Comparison of ENCODE assay signal across 11 cellular contexts in the genomic region with DNA sequence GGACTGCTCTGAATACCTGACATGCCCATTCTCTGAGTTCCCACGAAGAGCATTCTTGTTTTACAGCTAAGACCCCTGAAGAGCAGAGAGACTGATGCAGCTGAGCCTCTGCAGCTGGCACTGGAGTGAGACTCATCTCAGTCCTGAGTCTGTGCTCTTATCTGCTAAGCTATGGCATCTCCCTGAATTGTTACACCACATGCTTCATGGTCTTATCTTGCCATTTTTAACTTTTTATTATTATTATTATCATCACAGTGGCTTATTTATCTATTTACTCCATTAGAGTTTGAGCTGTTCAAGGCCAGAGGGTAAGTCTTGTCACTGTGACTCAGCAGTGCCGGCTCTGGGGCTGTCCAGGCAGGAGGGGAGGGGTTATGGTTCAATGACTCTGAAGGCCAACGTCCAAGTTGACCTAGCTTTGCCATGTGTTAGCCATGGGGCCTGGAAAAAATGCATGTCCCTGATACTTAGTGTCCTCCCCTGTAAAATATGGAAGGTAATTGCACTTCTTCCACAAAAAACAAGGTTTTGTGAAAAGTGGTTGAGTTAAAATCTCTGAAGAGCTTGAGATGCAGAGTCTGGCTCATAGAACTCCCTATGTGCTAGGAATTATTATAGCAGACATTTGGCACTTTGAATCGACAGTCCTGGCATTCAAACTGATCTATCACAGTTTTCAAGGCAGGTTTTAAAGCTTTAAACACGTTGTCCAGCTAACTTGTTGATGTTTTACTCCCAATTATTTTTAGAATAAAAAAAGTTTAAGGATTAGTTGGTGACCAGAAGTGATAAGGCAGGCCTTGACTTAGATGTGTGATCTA.
A peak's percentile ranks its signal among the peaks of the same experiment; 100 is the strongest.
DNase-seq lines count a peak whose midpoint lies in the region; ATAC-seq, FAIRE-seq and TF ChIP-seq lines count a peak whose summit lies in the region.
"Had no signal": no experiment of that assay in that cellular context is flagged by ENCODE, and none has a peak within 500 bp of the region (broad histone marks: within the 10 kb centered on the region; RNA-seq: fewer than 3 reads in every experiment).

No MANE protein-coding gene starts in this region.

- H3K9me3 ChIP-seq in A549, result no peaks in the 10 kb centered on the region
- H3K9me3 ChIP-seq: SJCRH30 had no signal

- H3K4me1 ChIP-seq in A549, result peaks cover 40% of the 10 kb centered on the region
- H3K4me1 ChIP-seq: SJCRH30 had no signal

- peak overlapping the region; percentile 92 to 93 for H3K27ac ChIP-seq in A549
- H3K27ac ChIP-seq: cardiac muscle cell, SJCRH30 had no signal

- CTCF ChIA-PET in A549 (lab: Yijun Ruan, JAX), result interaction anchor here (0.7 to 5.9 kb wide), 24 partner anchors 8 to 819 kb away, joined by 3 to 54 read pairs (median 8); no protein-coding TSS in a partner anchor

- H3K4me2 ChIP-seq in A549, result peak overlapping the region; percentile 26

- TF ChIP-seq CTCF in A549 (IDR thresholded peaks at IDR 0.05), result no peak

- TF ChIP-seq POLR2A in A549 (IDR thresholded peaks at IDR 0.05; ENCODE audit: low read length), result no peak

- ATAC-seq in A549 (peak; percentile 63 to 86), GM18498 (IDR thresholded peaks at IDR 0.05; ENCODE audit: unreplicated experiment) (no peak)

- 2% methylated on average over 5 of the region's 5 CpGs for WGBS in A549 (ENCODE audit: missing lambda C conversion rate)

- TF ChIP-seq RAD21 in A549 (conservative IDR thresholded peaks at IDR 0.05 in 1 of 2, IDR thresholded peaks at IDR 0.05 in 1 of 2), result no peak

- no peaks in the 10 kb centered on the region for H3K36me3 ChIP-seq in H7 (replicated peaks; ENCODE audit: control insufficient read depth, insufficient read depth, low read length)
- H3K36me3 ChIP-seq: cardiac muscle cell, SJCRH30 had no signal

- TF ChIP-seq EP300 in A549 (IDR thresholded peaks at IDR 0.05), result no peak

- DNase-seq in A549 (ENCODE audit: low read depth in 1 of 2, low spot score in 1 of 2) (peak; percentile 65 to 95), M059J (ENCODE audit: low read depth) (peak; percentile 59), fibroblast of gingiva (ENCODE audit: low read depth) (peak; percentile 49), mucosa of gallbladder (ENCODE audit: low spot score) (peak; percentile 54), NCI-H2196 (lab: John Stamatoyannopoulos, UW; ENCODE audit: unreplicated experiment) (no peak), H7 (no peak), pons (ENCODE audit: low spot score) (no peak)
- DNase-seq: NCI-H1930, SJCRH30 had no signal

- H3K4me3 ChIP-seq in A549 (no peak overlapping the region), H7 (ENCODE audit: insufficient read depth, low read depth, low read length) (no peak overlapping the region)
- H3K4me3 ChIP-seq: cardiac muscle cell, SJCRH30 had no signal

- H3K27me3 ChIP-seq in H7 (ENCODE audit: control insufficient read depth, insufficient read depth, low read length), result no peaks in the 10 kb centered on the region
- H3K27me3 ChIP-seq: cardiac muscle cell, SJCRH30 had no signal

- peak; percentile 68 for FAIRE-seq in A549 (lab: Jason Lieb, UNC)

- POLR2A ChIA-PET in A549 (lab: Yijun Ruan, JAX), result interaction anchor here (0.6 to 1.9 kb wide), 3 partner anchors 92 to 460 kb away, joined by 3 to 5 read pairs (median 3); no protein-coding TSS in a partner anchor

TF ChIP-seq in A549, 52 proteins besides CTCF, POLR2A, EP300 and RAD21 (continues in another document):
- TF ChIP-seq, protein P1, sequence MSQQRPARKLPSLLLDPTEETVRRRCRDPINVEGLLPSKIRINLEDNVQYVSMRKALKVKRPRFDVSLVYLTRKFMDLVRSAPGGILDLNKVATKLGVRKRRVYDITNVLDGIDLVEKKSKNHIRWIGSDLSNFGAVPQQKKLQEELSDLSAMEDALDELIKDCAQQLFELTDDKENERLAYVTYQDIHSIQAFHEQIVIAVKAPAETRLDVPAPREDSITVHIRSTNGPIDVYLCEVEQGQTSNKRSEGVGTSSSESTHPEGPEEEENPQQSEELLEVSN (IDR thresholded peaks at IDR 0.05; ENCODE audit: borderline replicate concordance, low read depth), result peak; percentile 78; the same call in 1 of the 2 replicates
- TF ChIP-seq, protein P2, sequence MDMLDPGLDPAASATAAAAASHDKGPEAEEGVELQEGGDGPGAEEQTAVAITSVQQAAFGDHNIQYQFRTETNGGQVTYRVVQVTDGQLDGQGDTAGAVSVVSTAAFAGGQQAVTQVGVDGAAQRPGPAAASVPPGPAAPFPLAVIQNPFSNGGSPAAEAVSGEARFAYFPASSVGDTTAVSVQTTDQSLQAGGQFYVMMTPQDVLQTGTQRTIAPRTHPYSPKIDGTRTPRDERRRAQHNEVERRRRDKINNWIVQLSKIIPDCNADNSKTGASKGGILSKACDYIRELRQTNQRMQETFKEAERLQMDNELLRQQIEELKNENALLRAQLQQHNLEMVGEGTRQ (IDR thresholded peaks at IDR 0.05), result no peak
- TF ChIP-seq, protein P3, sequence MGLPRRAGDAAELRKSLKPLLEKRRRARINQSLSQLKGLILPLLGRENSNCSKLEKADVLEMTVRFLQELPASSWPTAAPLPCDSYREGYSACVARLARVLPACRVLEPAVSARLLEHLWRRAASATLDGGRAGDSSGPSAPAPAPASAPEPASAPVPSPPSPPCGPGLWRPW (IDR thresholded peaks at IDR 0.05), result no peak
- TF ChIP-seq ESRRA (IDR thresholded peaks at IDR 0.05; ENCODE audit: borderline replicate concordance, low read length) (no peak), FOSL2 (IDR thresholded peaks at IDR 0.05) (no peak), FOSL2 (CRISPR knock-in tag; IDR thresholded peaks at IDR 0.05) (peak; percentile 55), HOXB5 (CRISPR knock-in tag; IDR thresholded peaks at IDR 0.05) (peak; percentile 87), EHF (CRISPR knock-in tag; IDR thresholded peaks at IDR 0.05) (peak; percentile 93), BHLHE40 (IDR thresholded peaks at IDR 0.05; ENCODE audit: low read depth, low read length) (no peak), CBX8 (IDR thresholded peaks at IDR 0.05) (no peak), MAFK (IDR thresholded peaks at IDR 0.05; ENCODE audit: partially characterized antibody) (peak; percentile 87), RARB (CRISPR knock-in tag; IDR thresholded peaks at IDR 0.05) (peak; percentile 69; the same call in 1 of the 2 replicates), TP53 (CRISPR knock-in tag; IDR thresholded peaks at IDR 0.05) (peak; percentile 94), POLR2AphosphoS2 (conservative IDR thresholded peaks at IDR 0.05; ENCODE audit: low read length) (peak; percentile 92), FOXS1 (CRISPR knock-in tag; IDR thresholded peaks at IDR 0.05) (peak; percentile 67; the same call in 1 of the 2 replicates), RNF2 (IDR thresholded peaks at IDR 0.05; ENCODE audit: borderline replicate concordance, low read depth) (no peak), ZNF302 (CRISPR knock-in tag; IDR thresholded peaks at IDR 0.05) (peak; percentile 93), GATA3 (IDR thresholded peaks at IDR 0.05; ENCODE audit: borderline replicate concordance) (peak; percentile 62; the same call in 1 of the 2 replicates), MAZ (IDR thresholded peaks at IDR 0.05; ENCODE audit: borderline replicate concordance, low read depth, low read length) (no peak), NFE2L2 (conservative IDR thresholded peaks at IDR 0.05; ENCODE audit: low read length) (peak; percentile 90), SMC3 (IDR thresholded peaks at IDR 0.05) (0 out of 3 replicates have a peak, but pooled peaks have one; percentile 16), ZSCAN20 (CRISPR knock-in tag; IDR thresholded peaks at IDR 0.05) (peak; percentile 83; the same call in 1 of the 2 replicates), FOSB (CRISPR knock-in tag; IDR thresholded peaks at IDR 0.05) (no peak; the same call in none of the 2 replicates)
- TF ChIP-seq, protein P4, sequence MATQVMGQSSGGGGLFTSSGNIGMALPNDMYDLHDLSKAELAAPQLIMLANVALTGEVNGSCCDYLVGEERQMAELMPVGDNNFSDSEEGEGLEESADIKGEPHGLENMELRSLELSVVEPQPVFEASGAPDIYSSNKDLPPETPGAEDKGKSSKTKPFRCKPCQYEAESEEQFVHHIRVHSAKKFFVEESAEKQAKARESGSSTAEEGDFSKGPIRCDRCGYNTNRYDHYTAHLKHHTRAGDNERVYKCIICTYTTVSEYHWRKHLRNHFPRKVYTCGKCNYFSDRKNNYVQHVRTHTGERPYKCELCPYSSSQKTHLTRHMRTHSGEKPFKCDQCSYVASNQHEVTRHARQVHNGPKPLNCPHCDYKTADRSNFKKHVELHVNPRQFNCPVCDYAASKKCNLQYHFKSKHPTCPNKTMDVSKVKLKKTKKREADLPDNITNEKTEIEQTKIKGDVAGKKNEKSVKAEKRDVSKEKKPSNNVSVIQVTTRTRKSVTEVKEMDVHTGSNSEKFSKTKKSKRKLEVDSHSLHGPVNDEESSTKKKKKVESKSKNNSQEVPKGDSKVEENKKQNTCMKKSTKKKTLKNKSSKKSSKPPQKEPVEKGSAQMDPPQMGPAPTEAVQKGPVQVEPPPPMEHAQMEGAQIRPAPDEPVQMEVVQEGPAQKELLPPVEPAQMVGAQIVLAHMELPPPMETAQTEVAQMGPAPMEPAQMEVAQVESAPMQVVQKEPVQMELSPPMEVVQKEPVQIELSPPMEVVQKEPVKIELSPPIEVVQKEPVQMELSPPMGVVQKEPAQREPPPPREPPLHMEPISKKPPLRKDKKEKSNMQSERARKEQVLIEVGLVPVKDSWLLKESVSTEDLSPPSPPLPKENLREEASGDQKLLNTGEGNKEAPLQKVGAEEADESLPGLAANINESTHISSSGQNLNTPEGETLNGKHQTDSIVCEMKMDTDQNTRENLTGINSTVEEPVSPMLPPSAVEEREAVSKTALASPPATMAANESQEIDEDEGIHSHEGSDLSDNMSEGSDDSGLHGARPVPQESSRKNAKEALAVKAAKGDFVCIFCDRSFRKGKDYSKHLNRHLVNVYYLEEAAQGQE (IDR thresholded peaks at IDR 0.05), result no peak
- TF ChIP-seq, protein P5, sequence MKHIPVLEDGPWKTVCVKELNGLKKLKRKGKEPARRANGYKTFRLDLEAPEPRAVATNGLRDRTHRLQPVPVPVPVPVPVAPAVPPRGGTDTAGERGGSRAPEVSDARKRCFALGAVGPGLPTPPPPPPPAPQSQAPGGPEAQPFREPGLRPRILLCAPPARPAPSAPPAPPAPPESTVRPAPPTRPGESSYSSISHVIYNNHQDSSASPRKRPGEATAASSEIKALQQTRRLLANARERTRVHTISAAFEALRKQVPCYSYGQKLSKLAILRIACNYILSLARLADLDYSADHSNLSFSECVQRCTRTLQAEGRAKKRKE (CRISPR knock-in tag; IDR thresholded peaks at IDR 0.05; ENCODE audit: low read depth), result peak; percentile 95
- TF ChIP-seq, protein P6, sequence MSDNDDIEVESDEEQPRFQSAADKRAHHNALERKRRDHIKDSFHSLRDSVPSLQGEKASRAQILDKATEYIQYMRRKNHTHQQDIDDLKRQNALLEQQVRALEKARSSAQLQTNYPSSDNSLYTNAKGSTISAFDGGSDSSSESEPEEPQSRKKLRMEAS (IDR thresholded peaks at IDR 0.05), result peak; percentile 95

Comparison
In these comparisons a context has a peak if more than half of its experiments do, and no peak if none do; other contexts are left out.
1. DNase-seq: peak in A549 (2 of 2), M059J (single experiment), fibroblast of gingiva (single experiment) and mucosa of gallbladder (single experiment); none in NCI-H2196 (single experiment), H7 (single experiment) and pons (single experiment).